9 cellular contexts compared by ENCODE assay signal in genomic region chr1:41666991-41667631, GRCh38.
DNase-seq lines count a peak whose midpoint lies in the region; ATAC-seq and TF ChIP-seq lines count a peak whose summit lies in the region.
"Had no signal": no experiment of that assay in that cellular context is flagged by ENCODE, and none has a peak within 500 bp of the region (broad histone marks: within the 10 kb centered on the region; RNA-seq: fewer than 3 reads in every experiment).

No MANE protein-coding gene starts in this region.

- H3K4me1 Mint-ChIP-seq in central memory CD8-positive, alpha-beta T cell = peaks cover 67% of the 10 kb centered on the region

- peak overlapping the region; percentile 76 for H3K27ac Mint-ChIP-seq in central memory CD8-positive, alpha-beta T cell (ENCODE audit: low read depth)

- H3K9me3 Mint-ChIP-seq in central memory CD8-positive, alpha-beta T cell = no peaks in the 10 kb centered on the region

- ATAC-seq in HG02840 (IDR thresholded peaks at IDR 0.05; ENCODE audit: low FRiP score, unreplicated experiment) = peak; percentile 53
- ATAC-seq in central memory CD8-positive, alpha-beta T cell (replicated peaks; ENCODE audit: extremely low read depth, poor library complexity, severe bottlenecking) = peak; percentile 60
- ATAC-seq in GM19328 (IDR thresholded peaks at IDR 0.05; ENCODE audit: unreplicated experiment) = no peak
- ATAC-seq: heart left ventricle had no signal

- peaks cover 2% of the 10 kb centered on the region for H3K36me3 Mint-ChIP-seq in central memory CD8-positive, alpha-beta T cell (ENCODE audit: insufficient read depth)

- H3K4me3 ChIP-seq in GM12865 (ENCODE audit: low read depth, low read length) (no peak overlapping the region), WERI-Rb-1 (ENCODE audit: low read depth, low read length) (no peak overlapping the region)
- H3K4me3 ChIP-seq: heart left ventricle had no signal

- H3K9me3 ChIP-seq in WERI-Rb-1 (ENCODE audit: severe bottlenecking) = no peaks in the 10 kb centered on the region
- H3K9me3 ChIP-seq: heart left ventricle had no signal

- no peak overlapping the region for H3K27ac ChIP-seq in WERI-Rb-1

- H3K27me3 ChIP-seq in WERI-Rb-1 (ENCODE audit: insufficient read depth, low read depth, severe bottlenecking) = no peaks in the 10 kb centered on the region
- H3K27me3 ChIP-seq: heart left ventricle had no signal

- no peaks in the 10 kb centered on the region for H3K27me3 Mint-ChIP-seq in central memory CD8-positive, alpha-beta T cell

- no peaks in the 10 kb centered on the region for H3K36me3 ChIP-seq in WERI-Rb-1
- H3K36me3 ChIP-seq: heart left ventricle had no signal

- H3K4me3 Mint-ChIP-seq in central memory CD8-positive, alpha-beta T cell = peak overlapping the region; percentile 2

- DNase-seq in GM12865 (ENCODE audit: low read depth) (peak; percentile 87), WERI-Rb-1 (peak; percentile 42), H4 (ENCODE audit: low spot score) (no peak), SIG-M5 (lab: John Stamatoyannopoulos, UW) (no peak)
- DNase-seq in central memory CD8-positive, alpha-beta T cell (ENCODE audit: low spot score in 2 of 2) = peak in 1 of 2 donors; percentile 20
- DNase-seq in stimulated activated CD8-positive, alpha-beta memory T cell treated with anti-CD3 and anti-CD28 coated beads, Interleukin-4, amount 100 ng/mL, for 24 hours (ENCODE audit: low read depth) = peak; percentile 52

- TF ChIP-seq CTCF in GM12865 (IDR thresholded peaks at IDR 0.05; ENCODE audit: insufficient read depth, low read depth, low read length, missing control alignments) (no peak), WERI-Rb-1 (IDR thresholded peaks at IDR 0.05; ENCODE audit: low read depth, low read length) (no peak)

Comparison
In these comparisons a context has a peak if more than half of its experiments do, and no peak if none do; other contexts are left out.
1. DNase-seq: peak in GM12865 (single experiment), WERI-Rb-1 (single experiment) and stimulated activated CD8-positive, alpha-beta memory T cell treated with anti-CD3 and anti-CD28 coated beads, Interleukin-4, amount 100 ng/mL, for 24 hours (single experiment); none in H4 (single experiment) and SIG-M5 (single experiment).